ENCODE assay signal across 11 cellular contexts in the genomic region with DNA sequence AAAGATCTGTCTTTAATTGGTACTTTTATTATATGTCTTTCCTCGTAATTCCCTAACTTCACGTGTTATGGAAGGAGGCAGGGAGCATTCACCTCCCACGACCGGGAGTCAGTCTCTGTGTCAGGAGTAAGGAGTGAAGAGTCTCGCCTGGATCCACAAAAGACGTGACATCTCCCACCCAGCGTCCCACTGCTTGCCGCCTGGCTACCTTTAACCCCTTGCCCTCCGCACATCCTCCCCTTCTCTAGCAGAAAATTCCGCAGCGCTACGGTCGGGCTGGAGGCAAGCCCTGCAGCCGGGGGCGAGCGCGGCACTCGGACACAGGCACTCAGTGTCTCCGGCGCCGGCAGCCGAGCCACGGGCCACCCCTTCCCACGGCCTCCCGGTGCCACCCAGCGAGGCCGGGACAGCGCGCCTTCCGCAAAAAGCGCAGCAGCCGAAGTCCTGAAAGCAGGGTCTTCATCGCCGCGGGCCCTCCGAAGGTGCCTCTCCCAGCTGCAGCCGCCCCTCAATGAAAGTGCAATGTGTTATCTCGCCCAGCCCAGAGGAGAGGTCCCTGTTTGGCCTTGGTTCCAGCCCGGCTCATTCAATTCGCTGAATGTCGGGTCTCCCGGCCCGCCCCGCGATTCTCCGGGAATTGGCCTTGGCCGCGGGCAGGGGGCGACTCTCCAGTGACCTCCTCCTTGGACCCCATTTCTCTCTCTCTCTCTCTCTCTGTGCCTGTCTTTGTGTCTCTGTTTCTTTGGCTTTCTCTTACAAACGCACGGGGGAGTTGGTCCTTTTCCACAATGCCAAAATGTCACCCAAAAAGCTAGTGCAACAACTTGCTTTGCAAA. TPM values are rescaled to one million over a fixed set of nuclear protein-coding genes. Genes with fewer than 3 reads are reported as not detected.
A peak's percentile ranks its signal among the peaks of the same experiment; 100 is the strongest.
DNase-seq lines count a peak whose midpoint lies in the region; ATAC-seq and TF ChIP-seq lines count a peak whose summit lies in the region.
"Had no signal": no experiment of that assay in that cellular context is flagged by ENCODE, and none has a peak within 500 bp of the region (broad histone marks: within the 10 kb centered on the region; RNA-seq: fewer than 3 reads in every experiment).

No MANE protein-coding gene starts in this region.

- H4K20me1 ChIP-seq in osteoblast (ENCODE audit: insufficient read depth, low read length): no peaks in the 10 kb centered on the region

- no peaks in the 10 kb centered on the region for H3K36me3 Mint-ChIP-seq in endodermal cell (ENCODE audit: low read depth)

- peaks cover 15% of the 10 kb centered on the region for H3K4me1 ChIP-seq in endodermal cell (ENCODE audit: control insufficient read depth, insufficient read depth, low read length)
- H3K4me1 ChIP-seq in osteoblast (ENCODE audit: insufficient read depth, low read length): no peaks in the 10 kb centered on the region

- H3K27me3 ChIP-seq in endodermal cell (ENCODE audit: control insufficient read depth, insufficient read depth, low read length, poor library complexity, severe bottlenecking): no peaks in the 10 kb centered on the region
- H3K27me3 ChIP-seq in osteoblast (ENCODE audit: insufficient read depth, low read length): peaks cover 2% of the 10 kb centered on the region

- TF ChIP-seq CTCF in endodermal cell (conservative IDR thresholded peaks at IDR 0.05) (peak; percentile 64), osteoblast (IDR thresholded peaks at IDR 0.05; ENCODE audit: extremely low read depth, low read depth, low read length) (no peak), lower leg skin (IDR thresholded peaks at IDR 0.05) (no peak)

- H3K27ac ChIP-seq in endodermal cell (ENCODE audit: low read depth, low read length): peak overlapping the region; percentile 24
- H3K27ac ChIP-seq in osteoblast (ENCODE audit: low read depth, low read length): no peak overlapping the region

- H3K4me3 Mint-ChIP-seq in endodermal cell: peak overlapping the region; percentile 78
- H3K4me3 Mint-ChIP-seq: central memory CD8-positive, alpha-beta T cell; memory B cell had no signal

- intact Hi-C loops in lower leg skin (cut with DNase I; ENCODE audit: low total_unique reads): no loop called here

- H3K36me3 ChIP-seq in endodermal cell (ENCODE audit: control insufficient read depth, insufficient read depth, low read length): no peaks in the 10 kb centered on the region
- no peaks in the 10 kb centered on the region for H3K36me3 ChIP-seq in osteoblast (ENCODE audit: insufficient read depth, low read length)

- DNase-seq in COLO668 (lab: John Stamatoyannopoulos, UW; ENCODE audit: unreplicated experiment) (peak; percentile 69), endodermal cell (peak; percentile 87), osteoblast (ENCODE audit: insufficient read length, low spot score, missing footprints) (peak; percentile 62), lower leg skin (ENCODE audit: low spot score in 2 of 2) (no peak), AG08395 (ENCODE audit: low spot score) (no peak), cortex of kidney (lab: John Stamatoyannopoulos, UW) (no peak)
- DNase-seq: NCI-H510A treated with DMSO at 0.1 percent for 48 hours had no signal

- peak overlapping the region; percentile 5 for H3K27ac Mint-ChIP-seq in endodermal cell
- H3K27ac Mint-ChIP-seq: memory B cell had no signal

- no peak overlapping the region for H2AFZ ChIP-seq in osteoblast (ENCODE audit: low read length)

- peaks cover 20% of the 10 kb centered on the region for H3K4me1 Mint-ChIP-seq in endodermal cell
- H3K4me1 Mint-ChIP-seq: central memory CD8-positive, alpha-beta T cell; memory B cell had no signal

- H3K27me3 Mint-ChIP-seq in endodermal cell (ENCODE audit: insufficient read depth): peaks cover 25% of the 10 kb centered on the region

- H3K79me2 ChIP-seq in osteoblast (ENCODE audit: insufficient read depth, low read length): no peaks in the 10 kb centered on the region

- no peak for TF ChIP-seq POLR2A in lower leg skin (IDR thresholded peaks at IDR 0.05)

- H3K4me3 ChIP-seq in endodermal cell (ENCODE audit: low read length): peak overlapping the region; percentile 90
- no peak overlapping the region for H3K4me3 ChIP-seq in osteoblast (ENCODE audit: insufficient read depth, low read length)
- H3K4me3 ChIP-seq in lower leg skin (ENCODE audit: low read depth, poor library complexity, severe bottlenecking): no peak overlapping the region

- H3K9ac ChIP-seq in endodermal cell (ENCODE audit: extremely low read depth, low read length, poor library complexity, severe bottlenecking): peak overlapping the region; percentile 58

- no peaks in the 10 kb centered on the region for H3K9me3 Mint-ChIP-seq in endodermal cell

- peak; percentile 2 for ATAC-seq in HG02885 (IDR thresholded peaks at IDR 0.05; ENCODE audit: poor library complexity, unreplicated experiment)
- ATAC-seq in HG03139 (IDR thresholded peaks at IDR 0.05; ENCODE audit: unreplicated experiment): no peak

- no peak overlapping the region for H3K4me2 ChIP-seq in osteoblast (ENCODE audit: insufficient read depth, low read length)

- WGBS in endodermal cell (ENCODE audit: insufficient coverage in 1 of 2, insufficient read length in 1 of 2), 2 experiments: 0% methylated on average over 20 to 51 of the region's 51 CpGs
- 3% methylated on average over 40 to 50 of the region's 51 CpGs for WGBS in lower leg skin, 2 donors

- H3K9me3 ChIP-seq in endodermal cell (ENCODE audit: control insufficient read depth, low read length) (no peaks in the 10 kb centered on the region), osteoblast (ENCODE audit: low read depth, low read length) (no peaks in the 10 kb centered on the region)

RNA-seq across cellular contexts. Expression of a gene that starts 1.2 kb away (rescaled TPM):
- total RNA-seq in endodermal cell: 10 to 100 TPM; 11.5 to 21.5 TPM
- 8.7 TPM for polyA plus RNA-seq in endodermal cell (2013, experiment 1 of 2)
- 10.0 TPM for polyA plus RNA-seq in endodermal cell (2013, experiment 2 of 2)
- not detected in 2 replicates for total RNA-seq in osteoblast
- 1 to 10 TPM in 2 of 4 donors, under 1 TPM in 2; 0.34 to 1.3 (median 0.82) TPM for total RNA-seq in lower leg skin

Comparison
In these comparisons a context has a peak if more than half of its experiments do, and no peak if none do; other contexts are left out.
1. DNase-seq: peak in COLO668 (single experiment), endodermal cell (single experiment) and osteoblast (single experiment); none in lower leg skin (0 of 2), AG08395 (single experiment) and cortex of kidney (single experiment).
2. RNA of a gene that starts 1.2 kb away (total RNA-seq): 11.5 to 21.5 TPM in endodermal cell; 0.34 to 1.3 TPM in lower leg skin and not detected in osteoblast; every median in the first group is over 4 times any median in the second.